ENCODE assay signal across 19 cellular contexts in the genomic region with DNA sequence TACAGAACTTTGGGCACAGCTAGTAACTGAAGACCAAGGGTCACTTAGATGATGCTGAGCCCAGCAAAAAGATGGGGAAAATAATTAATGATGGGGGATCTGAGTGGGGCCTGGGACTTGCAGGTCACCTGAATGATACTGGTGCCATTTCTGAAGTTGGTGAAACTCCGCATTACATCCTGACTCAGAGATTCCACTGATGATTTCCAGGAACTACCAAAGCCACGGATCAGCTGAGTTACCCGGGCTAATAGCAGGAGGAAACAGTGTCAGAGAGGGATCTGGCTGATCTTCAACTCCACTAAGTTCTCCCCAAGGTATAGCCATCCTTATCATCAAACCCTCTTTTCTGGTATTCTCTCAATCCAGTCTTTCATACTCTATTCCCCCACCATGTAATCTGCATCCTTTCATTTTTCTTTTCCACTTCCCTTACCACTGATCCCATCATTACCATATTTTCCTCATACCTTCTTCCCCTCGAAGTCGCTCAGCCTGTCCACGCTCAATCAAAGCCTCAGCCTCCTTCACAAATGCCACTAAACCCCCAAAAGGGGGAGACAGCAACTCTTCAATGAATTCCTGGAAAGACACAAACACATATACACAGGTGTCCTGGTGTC. TPM values are rescaled to one million over a fixed set of nuclear protein-coding genes. Genes with fewer than 3 reads are reported as not detected.
A peak's percentile ranks its signal among the peaks of the same experiment; 100 is the strongest.
DNase-seq lines count a peak whose midpoint lies in the region; ATAC-seq and TF ChIP-seq lines count a peak whose summit lies in the region.
"Had no signal": no experiment of that assay in that cellular context is flagged by ENCODE, and none has a peak within 500 bp of the region (broad histone marks: within the 10 kb centered on the region; RNA-seq: fewer than 3 reads in every experiment).

No MANE protein-coding gene starts in this region.

- no peak for DNase-seq in T-helper 2 cell treated with Interferon-gamma antibody and Interleukin-4, amounts not matched to agents 5 μg/mL and 100 μg/mL, for 36 hours (ENCODE audit: low spot score)
- no peak for DNase-seq in T-helper 2 cell
- no peak for DNase-seq in activated T-helper 2 cell treated with anti-CD3 and anti-CD28 coated beads, Interferon-gamma antibody, Interleukin-2, Interleukin-4, amounts not matched to agents 10 μg/mL and 5 μg/mL and 100 μg/mL, durations not matched to agents 14 hours and 24 hours and 36 hours (ENCODE audit: low spot score)
- DNase-seq in natural killer cell: no peak
- no peak for DNase-seq in dorsolateral prefrontal cortex
- no peak for DNase-seq in HuH-7 (ENCODE audit: low spot score)
- DNase-seq: 8988T; activated CD4-positive, CD25-positive, alpha-beta regulatory T cell; activated naive CD4-positive, alpha-beta T cell treated with anti-CD3 and anti-CD28 coated beads for 36 hours; Calu3; hippocampal formation; lower lobe of right lung; NCI-H1417; NCI-H510A treated with DMSO at 0.1 percent for 48 hours; pancreas; transverse colon had no signal

- H3F3A ChIP-seq in Loucy (ENCODE audit: low read depth): 0 out of 2 replicates have a peak, but pooled peaks cover 2% of the 10 kb centered on the region

- H3K27me3 Mint-ChIP-seq in T-helper 2 cell treated with Interferon-gamma antibody and Interleukin-4, amounts not matched to agents 5 μg/mL and 100 μg/mL, for 36 hours (ENCODE audit: low read depth): peaks cover 3% of the 10 kb centered on the region
- H3K27me3 Mint-ChIP-seq in activated T-helper 2 cell treated with anti-CD3 and anti-CD28 coated beads, Interferon-gamma antibody, Interleukin-2, Interleukin-4, amounts not matched to agents 10 μg/mL and 5 μg/mL and 100 μg/mL, durations not matched to agents 14 hours and 24 hours and 36 hours (ENCODE audit: low read depth): no peaks in the 10 kb centered on the region
- H3K27me3 Mint-ChIP-seq in natural killer cell (ENCODE audit: low read depth in 2 of 2): no peaks in the 10 kb centered on the region

- H3K27me3 ChIP-seq in Loucy (ENCODE audit: insufficient read depth, low read length, poor library complexity, severe bottlenecking) (no peaks in the 10 kb centered on the region), dorsolateral prefrontal cortex (no peaks in the 10 kb centered on the region)
- H3K27me3 ChIP-seq: pancreas, transverse colon had no signal

- no peak overlapping the region for H3K27ac ChIP-seq in dorsolateral prefrontal cortex
- H3K27ac ChIP-seq: lower lobe of right lung, pancreas, spleen had no signal

- H3K9me3 ChIP-seq in Loucy (ENCODE audit: insufficient read depth, low read depth, low read length): no peaks in the 10 kb centered on the region
- H3K9me3 ChIP-seq: lower lobe of right lung, pancreas, spleen, transverse colon had no signal

- H4K20me1 ChIP-seq in Loucy (ENCODE audit: insufficient read depth, low read length, poor library complexity, severe bottlenecking): no peaks in the 10 kb centered on the region

- TF ChIP-seq CTCF in Loucy (conservative IDR thresholded peaks at IDR 0.05; ENCODE audit: low read length) (peak; percentile 30), natural killer cell (IDR thresholded peaks at IDR 0.05) (no peak), dorsolateral prefrontal cortex (IDR thresholded peaks at IDR 0.05 in 54 of 56, conservative IDR thresholded peaks at IDR 0.05 in 2 of 56; ENCODE audit: low read depth in 1 of 56, partially characterized antibody in 56 of 56) (no peak)

- no peak overlapping the region for H2AFZ ChIP-seq in Loucy (ENCODE audit: low read length)

- H3K4me1 ChIP-seq in Loucy (ENCODE audit: insufficient read depth, low read length, poor library complexity, severe bottlenecking): peaks cover 22% of the 10 kb centered on the region

- no peak overlapping the region for H3K9ac ChIP-seq in Loucy (ENCODE audit: low read depth, low read length, poor library complexity, severe bottlenecking)

- no peaks in the 10 kb centered on the region for H3K9me2 ChIP-seq in Loucy (replicated peaks; ENCODE audit: low read depth, low read length)

- peak overlapping the region; percentile 40 for H3K4me3 Mint-ChIP-seq in T-helper 2 cell treated with Interferon-gamma antibody and Interleukin-4, amounts not matched to agents 5 μg/mL and 100 μg/mL, for 36 hours
- peak overlapping the region; percentile 38 for H3K4me3 Mint-ChIP-seq in activated T-helper 2 cell treated with anti-CD3 and anti-CD28 coated beads, Interferon-gamma antibody, Interleukin-2, Interleukin-4, amounts not matched to agents 10 μg/mL and 5 μg/mL and 100 μg/mL, durations not matched to agents 14 hours and 24 hours and 36 hours (ENCODE audit: low read depth)
- H3K4me3 Mint-ChIP-seq in natural killer cell: peak overlapping the region; percentile 7

- intact Hi-C loops in activated T-helper 2 cell treated with anti-CD3 and anti-CD28 coated beads, Interferon-gamma antibody, Interleukin-2, Interleukin-4, amounts not matched to agents 10 μg/mL and 5 μg/mL and 100 μg/mL, durations not matched to agents 14 hours and 24 hours and 36 hours (cut with micrococcal nuclease): no loop called here
- intact Hi-C loops in natural killer cell (cut with micrococcal nuclease) (no loop called here), dorsolateral prefrontal cortex (cut with DNase I) (no loop called here)

- H3K4me2 ChIP-seq in Loucy (ENCODE audit: low read depth, low read length, poor library complexity, severe bottlenecking): no peak overlapping the region

- no peak overlapping the region for H3K4me3 ChIP-seq in Loucy (ENCODE audit: low read length, poor library complexity, severe bottlenecking)
- H3K4me3 ChIP-seq in dorsolateral prefrontal cortex: no peak overlapping the region
- H3K4me3 ChIP-seq: lower lobe of right lung, pancreas, spleen, transverse colon had no signal

- ATAC-seq in natural killer cell: no peak
- ATAC-seq in GM19397 (IDR thresholded peaks at IDR 0.05; ENCODE audit: unreplicated experiment): no peak
- ATAC-seq: lower lobe of right lung, pancreas had no signal

- peaks cover 13% of the 10 kb centered on the region for H3K79me2 ChIP-seq in Loucy (ENCODE audit: insufficient read depth, low read length)

- H3K4me1 Mint-ChIP-seq in T-helper 2 cell treated with Interferon-gamma antibody and Interleukin-4, amounts not matched to agents 5 μg/mL and 100 μg/mL, for 36 hours (ENCODE audit: low read depth): peaks cover 36% of the 10 kb centered on the region
- peaks cover 32% of the 10 kb centered on the region for H3K4me1 Mint-ChIP-seq in activated T-helper 2 cell treated with anti-CD3 and anti-CD28 coated beads, Interferon-gamma antibody, Interleukin-2, Interleukin-4, amounts not matched to agents 10 μg/mL and 5 μg/mL and 100 μg/mL, durations not matched to agents 14 hours and 24 hours and 36 hours (ENCODE audit: low read depth)
- peaks cover 22 to 37% of the 10 kb centered on the region in 2 donors for H3K4me1 Mint-ChIP-seq in natural killer cell

- no peaks in the 10 kb centered on the region for H3K9me3 Mint-ChIP-seq in T-helper 2 cell treated with Interferon-gamma antibody and Interleukin-4, amounts not matched to agents 5 μg/mL and 100 μg/mL, for 36 hours
- no peaks in the 10 kb centered on the region for H3K9me3 Mint-ChIP-seq in activated T-helper 2 cell treated with anti-CD3 and anti-CD28 coated beads, Interferon-gamma antibody, Interleukin-2, Interleukin-4, amounts not matched to agents 10 μg/mL and 5 μg/mL and 100 μg/mL, durations not matched to agents 14 hours and 24 hours and 36 hours
- no peaks in the 10 kb centered on the region for H3K9me3 Mint-ChIP-seq in natural killer cell
- H3K9me3 Mint-ChIP-seq: activated naive CD4-positive, alpha-beta T cell treated with anti-CD3 and anti-CD28 coated beads for 36 hours had no signal

- peaks cover 4% of the 10 kb centered on the region; the same call in 1 of the 2 replicates for H3K36me3 ChIP-seq in Loucy (ENCODE audit: insufficient read depth, low read length)
- H3K36me3 ChIP-seq: transverse colon had no signal

- peaks cover 29% of the 10 kb centered on the region for H3K36me3 Mint-ChIP-seq in T-helper 2 cell treated with Interferon-gamma antibody and Interleukin-4, amounts not matched to agents 5 μg/mL and 100 μg/mL, for 36 hours (ENCODE audit: low read depth)
- H3K36me3 Mint-ChIP-seq in activated T-helper 2 cell treated with anti-CD3 and anti-CD28 coated beads, Interferon-gamma antibody, Interleukin-2, Interleukin-4, amounts not matched to agents 10 μg/mL and 5 μg/mL and 100 μg/mL, durations not matched to agents 14 hours and 24 hours and 36 hours (ENCODE audit: low read depth): peaks cover 37% of the 10 kb centered on the region
- H3K36me3 Mint-ChIP-seq in natural killer cell: no peaks in the 10 kb centered on the region

- H3K27ac Mint-ChIP-seq in T-helper 2 cell treated with Interferon-gamma antibody and Interleukin-4, amounts not matched to agents 5 μg/mL and 100 μg/mL, for 36 hours: peak overlapping the region; percentile 76
- peak overlapping the region; percentile 66 for H3K27ac Mint-ChIP-seq in activated T-helper 2 cell treated with anti-CD3 and anti-CD28 coated beads, Interferon-gamma antibody, Interleukin-2, Interleukin-4, amounts not matched to agents 10 μg/mL and 5 μg/mL and 100 μg/mL, durations not matched to agents 14 hours and 24 hours and 36 hours
- peak overlapping the region in 1 of 2 donors; percentile 95 for H3K27ac Mint-ChIP-seq in natural killer cell

RNA-seq across cellular contexts. Expression of a gene that starts 20.2 kb away (rescaled TPM):
- total RNA-seq in activated T-helper 2 cell treated with anti-CD3 and anti-CD28 coated beads, Interferon-gamma antibody, Interleukin-2, Interleukin-4, amounts not matched to agents 10 μg/mL and 5 μg/mL and 100 μg/mL, durations not matched to agents 14 hours and 24 hours and 36 hours: 53.4 and 56.7 TPM in 2 replicates
- total RNA-seq in natural killer cell (100 to 1,000 TPM in 1 of 3 donors, 10 to 100 TPM in 2; 98.0 to 112 (median 99.4) TPM), dorsolateral prefrontal cortex (100 to 1,000 TPM in 1 of 120 experiments, 10 to 100 TPM in 119; 48.4 to 108 (median 68.9) TPM)

RNA-seq across cellular contexts. Expression of a gene that starts 20.4 kb away (rescaled TPM):
- 3,099 and 3,143 TPM in 2 replicates for total RNA-seq in activated T-helper 2 cell treated with anti-CD3 and anti-CD28 coated beads, Interferon-gamma antibody, Interleukin-2, Interleukin-4, amounts not matched to agents 10 μg/mL and 5 μg/mL and 100 μg/mL, durations not matched to agents 14 hours and 24 hours and 36 hours
- total RNA-seq in natural killer cell (1,000 to 10,000 TPM; 1,182 to 1,707 (median 1,500) TPM), dorsolateral prefrontal cortex (100 to 1,000 TPM; 295 to 726 (median 479) TPM)

RNA-seq across cellular contexts. Expression of a gene that starts 25.4 kb away (rescaled TPM):
- 5.1 and 6.5 TPM in 2 replicates for total RNA-seq in activated T-helper 2 cell treated with anti-CD3 and anti-CD28 coated beads, Interferon-gamma antibody, Interleukin-2, Interleukin-4, amounts not matched to agents 10 μg/mL and 5 μg/mL and 100 μg/mL, durations not matched to agents 14 hours and 24 hours and 36 hours
- 10 to 100 TPM; 22.7 to 24.1 (median 23.1) TPM for total RNA-seq in natural killer cell
- total RNA-seq in dorsolateral prefrontal cortex: 10 to 100 TPM in 42 of 120 experiments, 1 to 10 TPM in 78; 4.4 to 15.9 (median 9.3) TPM

RNA-seq across cellular contexts. Expression of a gene that starts 37.5 kb away (rescaled TPM):
- total RNA-seq in activated T-helper 2 cell treated with anti-CD3 and anti-CD28 coated beads, Interferon-gamma antibody, Interleukin-2, Interleukin-4, amounts not matched to agents 10 μg/mL and 5 μg/mL and 100 μg/mL, durations not matched to agents 14 hours and 24 hours and 36 hours: 87.3 and 98.3 TPM in 2 replicates
- total RNA-seq in natural killer cell: 10 to 100 TPM; 33.6 to 56.3 (median 47.0) TPM
- total RNA-seq in dorsolateral prefrontal cortex: 10 to 100 TPM; 14.7 to 53.7 (median 30.1) TPM

RNA-seq across cellular contexts. Expression of a gene that starts 37.9 kb away (rescaled TPM):
- 104 and 117 TPM in 2 replicates for total RNA-seq in activated T-helper 2 cell treated with anti-CD3 and anti-CD28 coated beads, Interferon-gamma antibody, Interleukin-2, Interleukin-4, amounts not matched to agents 10 μg/mL and 5 μg/mL and 100 μg/mL, durations not matched to agents 14 hours and 24 hours and 36 hours
- total RNA-seq in natural killer cell (10 to 100 TPM; 19.2 to 26.5 (median 22.7) TPM), dorsolateral prefrontal cortex (10 to 100 TPM; 29.1 to 82.4 (median 59.2) TPM)
